In genomic region chr3:136135039-136135802, GRCh38 we compare ENCODE assay signal across 1 cellular context.
A peak's percentile ranks its signal among the peaks of the same experiment; 100 is the strongest.
TF ChIP-seq lines count a peak whose summit lies in the region.

No MANE protein-coding gene starts in this region.

TF ChIP-seq in K562, 482 proteins besides CTCF, POLR2A, EP300 and RAD21 (continued from another document and continues in another):
- no peak for TF ChIP-seq RNF219 (CRISPR knock-in tag; IDR thresholded peaks at IDR 0.05)
- TF ChIP-seq ZNF449 (CRISPR knock-in tag; IDR thresholded peaks at IDR 0.05), result no peak
- no peak for TF ChIP-seq HMG20A (CRISPR knock-in tag; conservative IDR thresholded peaks at IDR 0.05)
- TF ChIP-seq STAT5B (CRISPR knock-in tag; IDR thresholded peaks at IDR 0.05), result no peak
- no peak for TF ChIP-seq RBM34 (IDR thresholded peaks at IDR 0.05; ENCODE audit: borderline replicate concordance, insufficient read depth, low read length)
- TF ChIP-seq ZEB2 (IDR thresholded peaks at IDR 0.05), result peak; percentile 44; the same call in 1 of the 2 replicates
- TF ChIP-seq CREB1 (IDR thresholded peaks at IDR 0.05), result no peak
- no peak for TF ChIP-seq CREB1 (CRISPR knock-in tag; IDR thresholded peaks at IDR 0.05)
- TF ChIP-seq SAFB2 (IDR thresholded peaks at IDR 0.05; ENCODE audit: borderline replicate concordance, low read depth, low read length, severe bottlenecking), result no peak
- TF ChIP-seq CXXC5 (CRISPR knock-in tag; IDR thresholded peaks at IDR 0.05), result 0 out of 2 replicates have a peak, but pooled peaks have one; percentile 44
- no peak for TF ChIP-seq ZNF140 (CRISPR knock-in tag; IDR thresholded peaks at IDR 0.05)
- TF ChIP-seq U2AF2 (optimal IDR thresholded peaks at IDR 0.05; ENCODE audit: low read depth, low read length), result no peak
- no peak for TF ChIP-seq MEIS2 (IDR thresholded peaks at IDR 0.05; ENCODE audit: partially characterized antibody)
- no peak for TF ChIP-seq E2F5 (CRISPR knock-in tag; IDR thresholded peaks at IDR 0.05)
- no peak for TF ChIP-seq ZNF655 (CRISPR knock-in tag; IDR thresholded peaks at IDR 0.05)
- no peak for TF ChIP-seq FOXA1 (IDR thresholded peaks at IDR 0.05; ENCODE audit: borderline replicate concordance)
- no peak for TF ChIP-seq ARID2 (IDR thresholded peaks at IDR 0.05)
- no peak for TF ChIP-seq ZNF507 (tag; conservative IDR thresholded peaks at IDR 0.05)
- no peak for TF ChIP-seq ZNF280A (IDR thresholded peaks at IDR 0.05; ENCODE audit: low read depth, partially characterized antibody)
- TF ChIP-seq TCF3 (CRISPR knock-in tag; IDR thresholded peaks at IDR 0.05), result peak; percentile 88
- TF ChIP-seq MYC (IDR thresholded peaks at IDR 0.05; ENCODE audit: low read depth, low read length), result peak; percentile 74
- no peak for TF ChIP-seq MYC (CRISPR knock-in tag; IDR thresholded peaks at IDR 0.05; ENCODE audit: borderline replicate concordance, low read depth)
- TF ChIP-seq ZNF592 (IDR thresholded peaks at IDR 0.05), result peak; percentile 51
- peak; percentile 89 for TF ChIP-seq NCOR1 (IDR thresholded peaks at IDR 0.05)
- TF ChIP-seq PPARD (CRISPR knock-in tag; IDR thresholded peaks at IDR 0.05), result no peak
- peak; percentile 69; the same call in 1 of the 2 replicates for TF ChIP-seq MTA3 (IDR thresholded peaks at IDR 0.05; ENCODE audit: borderline replicate concordance)
- no peak for TF ChIP-seq TRIM28 (IDR thresholded peaks at IDR 0.05)
- TF ChIP-seq SNAPC5 (CRISPR knock-in tag; IDR thresholded peaks at IDR 0.05), result no peak
- peak; percentile 47 to 63; a peak in 1 of 4 replicates for TF ChIP-seq ARNT (IDR thresholded peaks at IDR 0.05)
- no peak for TF ChIP-seq ZSCAN29 (IDR thresholded peaks at IDR 0.05)
- TF ChIP-seq GMEB1 (CRISPR knock-in tag; IDR thresholded peaks at IDR 0.05), result no peak
- TF ChIP-seq LEF1 (IDR thresholded peaks at IDR 0.05), result peak; percentile 89
- TF ChIP-seq HNRNPK (IDR thresholded peaks at IDR 0.05; ENCODE audit: low read depth, low read length, poor library complexity, severe bottlenecking), result no peak
- TF ChIP-seq NFIC (IDR thresholded peaks at IDR 0.05), result peak; percentile 80
- 0 out of 2 replicates have a peak, but pooled peaks have one; percentile 36 for TF ChIP-seq NKRF (IDR thresholded peaks at IDR 0.05; ENCODE audit: borderline replicate concordance)
- TF ChIP-seq TAL1 (IDR thresholded peaks at IDR 0.05), result peak; percentile 88
- TF ChIP-seq ID3 (CRISPR knock-in tag; IDR thresholded peaks at IDR 0.05), result no peak
- TF ChIP-seq ID3 (tag; IDR thresholded peaks at IDR 0.05), result 0 out of 2 replicates have a peak, but pooled peaks have one; percentile 36
- no peak for TF ChIP-seq ETV1 (tag; conservative IDR thresholded peaks at IDR 0.05; ENCODE audit: low read depth)
- TF ChIP-seq VEZF1 (CRISPR knock-in tag; IDR thresholded peaks at IDR 0.05), result peak; percentile 53; the same call in 1 of the 2 replicates
- peak; percentile 2 to 20; a peak in 1 of 4 replicates for TF ChIP-seq FOXK2 (conservative IDR thresholded peaks at IDR 0.05 in 1 of 2, IDR thresholded peaks at IDR 0.05 in 1 of 2; ENCODE audit: low read depth in 2 of 2)
- TF ChIP-seq SREBF1 (IDR thresholded peaks at IDR 0.05; ENCODE audit: borderline replicate concordance, low read depth, low read length), result no peak
- TF ChIP-seq PRMT5 (CRISPR knock-in tag; IDR thresholded peaks at IDR 0.05), result no peak
- TF ChIP-seq BCOR (IDR thresholded peaks at IDR 0.05), result peak; percentile 49; the same call in 1 of the 2 replicates
- peak; percentile 60 for TF ChIP-seq TAF9B (IDR thresholded peaks at IDR 0.05; ENCODE audit: partially characterized antibody)
- TF ChIP-seq MYBL2 (IDR thresholded peaks at IDR 0.05; ENCODE audit: low read depth), result peak; percentile 34; the same call in 1 of the 2 replicates
- TF ChIP-seq MYBL2 (CRISPR knock-in tag; IDR thresholded peaks at IDR 0.05; ENCODE audit: borderline replicate concordance), result no peak
- TF ChIP-seq ZNF551 (CRISPR knock-in tag; IDR thresholded peaks at IDR 0.05), result no peak
- TF ChIP-seq NR4A1 (CRISPR knock-in tag; IDR thresholded peaks at IDR 0.05), result no peak
- 0 out of 2 replicates have a peak, but pooled peaks have one; percentile 12 for TF ChIP-seq NR4A1 (tag; IDR thresholded peaks at IDR 0.05)
- TF ChIP-seq DNMT1 (IDR thresholded peaks at IDR 0.05), result no peak
- peak; percentile 70; the same call in 1 of the 2 replicates for TF ChIP-seq GATAD2B (IDR thresholded peaks at IDR 0.05; ENCODE audit: borderline replicate concordance)
- TF ChIP-seq CBX8 (IDR thresholded peaks at IDR 0.05; ENCODE audit: borderline replicate concordance, extremely low read depth, low read depth, low read length, poor library complexity, severe bottlenecking), result no peak
- no peak for TF ChIP-seq POLR2B (IDR thresholded peaks at IDR 0.05; ENCODE audit: low read depth, partially characterized antibody)
